8 cellular contexts compared by ENCODE assay signal in genomic region chr3:51681453-51681852, GRCh38. TPM values are rescaled to one million over a fixed set of nuclear protein-coding genes. Genes with fewer than 3 reads are reported as not detected.
DNase-seq lines count a peak whose midpoint lies in the region; ATAC-seq and TF ChIP-seq lines count a peak whose summit lies in the region.

No MANE protein-coding gene starts in this region.

- H3K36me3 ChIP-seq in upper lobe of left lung = peaks cover 0 to 21% (median 18%) of the 10 kb centered on the region in 4 donors

- peak; percentile 80 for ATAC-seq in left colon
- ATAC-seq in upper lobe of left lung (ENCODE audit: low FRiP score in 2 of 2) = peak; percentile 4 to 71
- no peak for ATAC-seq in GM18861 (IDR thresholded peaks at IDR 0.05; ENCODE audit: unreplicated experiment)
- no peak for ATAC-seq in GM21367 (IDR thresholded peaks at IDR 0.05; ENCODE audit: unreplicated experiment)

- no peak overlapping the region for H3K27ac Mint-ChIP-seq in glutamatergic neuron (ENCODE audit: unreplicated experiment)

- H3K4me1 ChIP-seq in upper lobe of left lung = peaks cover 32 to 52% (median 38%) of the 10 kb centered on the region in 4 donors

- intact Hi-C loops in left colon (cut with DNase I, micrococcal nuclease) = loop anchor here in 1 of 2 donors (10.0 kb wide), 1 partner anchor 177 kb away; the partner anchor contains the start of gene DCAF1

- no peak overlapping the region for H3K4me3 ChIP-seq in upper lobe of left lung

- peak overlapping the region in 2 of 4 donors; percentile 38 to 43 for H3K27ac ChIP-seq in upper lobe of left lung

- H3K27me3 Mint-ChIP-seq in glutamatergic neuron (ENCODE audit: unreplicated experiment) = peaks cover 2% of the 10 kb centered on the region

- peaks cover 14% of the 10 kb centered on the region for H3K9me3 Mint-ChIP-seq in glutamatergic neuron (ENCODE audit: unreplicated experiment)

- H3K9me3 ChIP-seq in upper lobe of left lung = no peaks in the 10 kb centered on the region

- no peak for TF ChIP-seq EP300 in upper lobe of left lung (IDR thresholded peaks at IDR 0.05)

- H3K27me3 ChIP-seq in upper lobe of left lung = no peaks in the 10 kb centered on the region

- H3K4me1 Mint-ChIP-seq in glutamatergic neuron (ENCODE audit: low read depth, unreplicated experiment) = peaks cover 27% of the 10 kb centered on the region

- WGBS in upper lobe of left lung, 2 donors = 30 to 52% methylated on average over 3 of the region's 3 CpGs

- no peak overlapping the region for H3K4me3 Mint-ChIP-seq in glutamatergic neuron (ENCODE audit: unreplicated experiment)

- TF ChIP-seq POLR2A in upper lobe of left lung (IDR thresholded peaks at IDR 0.05) = no peak

- no peak for TF ChIP-seq CTCF in upper lobe of left lung (IDR thresholded peaks at IDR 0.05)
- no peak for TF ChIP-seq CTCF in glutamatergic neuron (IDR thresholded peaks at IDR 0.05; ENCODE audit: partially characterized antibody, unreplicated experiment)

- DNase-seq in CMK (ENCODE audit: low read depth) (peak; percentile 48), MV-4-11 (lab: John Stamatoyannopoulos, UW) (peak; percentile 75), left colon (peak; percentile 65 to 69), upper lobe of left lung (peak in 1 of 2 donors; percentile 43), glutamatergic neuron (no peak)
- peak; percentile 60 for DNase-seq in activated effector memory CD4-positive, alpha-beta T cell treated with Interleukin-2 at 50 U/mL for 16 hours

- no peaks in the 10 kb centered on the region for H3K36me3 Mint-ChIP-seq in glutamatergic neuron (ENCODE audit: unreplicated experiment)

RNA-seq across cellular contexts. Expression of gene TEX264, which starts 10.4 kb away (rescaled TPM):
- total RNA-seq in left colon = 10 to 100 TPM; 67.6 to 68.0 TPM
- 10 to 100 TPM; 40.4 to 86.5 (median 55.5) TPM for total RNA-seq in upper lobe of left lung
- total RNA-seq in glutamatergic neuron (ENCODE audit: unreplicated experiment) = 13.2 TPM

RNA-seq across cellular contexts. Expression of gene GRM2, which starts 25.4 kb away (rescaled TPM):
- total RNA-seq in left colon (not detected), upper lobe of left lung (1 to 10 TPM in 1 of 6 donors, under 1 TPM in 4, not detected in 1; 0.10 to 1.0 (median 0.30) TPM), glutamatergic neuron (ENCODE audit: unreplicated experiment) (134 TPM)

Comparison
In these comparisons a context has a peak if more than half of its experiments do, and no peak if none do; other contexts are left out.
1. ATAC-seq: peak in left colon (single experiment) and upper lobe of left lung (2 of 2); none in GM18861 (single experiment) and GM21367 (single experiment).
2. RNA of gene GRM2, which starts 25.4 kb away (total RNA-seq): 134 TPM in glutamatergic neuron (single experiment); 0.10 to 1.0 TPM in upper lobe of left lung and not detected in left colon; every median in the first group is over 10 times any median in the second.